In the genomic region with DNA sequence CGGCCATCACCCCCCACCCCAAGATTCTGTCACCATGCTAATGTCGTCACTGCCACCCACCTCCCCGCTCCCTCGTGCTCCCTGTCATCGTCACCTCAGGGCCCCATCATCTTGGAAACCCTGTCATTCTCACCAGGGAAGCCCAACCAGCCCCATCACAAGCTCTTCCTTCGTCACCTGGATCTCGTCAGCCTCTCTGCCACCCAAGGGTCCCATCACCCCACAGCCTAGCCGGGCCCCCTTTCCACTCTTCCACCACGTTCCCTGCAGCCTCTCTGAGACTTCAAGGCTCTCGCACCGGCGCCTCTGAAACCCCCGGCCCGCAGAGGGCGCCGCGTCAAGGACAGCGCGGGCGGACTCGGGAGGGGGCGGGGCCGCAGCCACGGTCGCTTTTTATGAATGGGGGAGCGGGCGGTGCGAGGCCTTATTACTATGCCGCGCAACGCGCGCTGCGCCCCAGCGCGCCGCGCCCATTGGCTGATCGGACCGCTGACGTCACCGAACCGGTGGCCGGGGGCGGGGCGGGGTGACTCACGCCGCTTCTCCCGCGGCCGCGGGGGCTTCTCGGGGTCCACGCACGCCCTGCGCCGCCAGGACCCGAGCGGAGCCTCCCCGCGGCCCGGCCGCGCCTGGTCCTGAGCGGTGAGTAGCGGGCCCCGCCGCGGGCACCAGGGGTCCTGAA, we compare ENCODE assay signal across 1 cellular context.
A peak's percentile ranks its signal among the peaks of the same experiment; 100 is the strongest.
TF ChIP-seq lines count a peak whose summit lies in the region.

A gene with protein sequence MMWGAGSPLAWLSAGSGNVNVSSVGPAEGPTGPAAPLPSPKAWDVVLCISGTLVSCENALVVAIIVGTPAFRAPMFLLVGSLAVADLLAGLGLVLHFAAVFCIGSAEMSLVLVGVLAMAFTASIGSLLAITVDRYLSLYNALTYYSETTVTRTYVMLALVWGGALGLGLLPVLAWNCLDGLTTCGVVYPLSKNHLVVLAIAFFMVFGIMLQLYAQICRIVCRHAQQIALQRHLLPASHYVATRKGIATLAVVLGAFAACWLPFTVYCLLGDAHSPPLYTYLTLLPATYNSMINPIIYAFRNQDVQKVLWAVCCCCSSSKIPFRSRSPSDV (plus strand): TSS at position 527 of the 682 bp plus-strand sequence. CDS start 1,177 bp downstream, outside the sequence.

TF ChIP-seq in HepG2, 621 proteins besides CTCF, POLR2A, EP300 and RAD21 (continued from another document):
- 0 out of 2 replicates have a peak, but pooled peaks have one; percentile 53 for TF ChIP-seq SALL2 (CRISPR knock-in tag; IDR thresholded peaks at IDR 0.05)
- peak; percentile 77; the same call in 1 of the 2 replicates for TF ChIP-seq ARNT2 (CRISPR knock-in tag; IDR thresholded peaks at IDR 0.05; ENCODE audit: low read depth)
- no peak for TF ChIP-seq KMT2B (CRISPR knock-in tag; IDR thresholded peaks at IDR 0.05)
- TF ChIP-seq, protein P1, sequence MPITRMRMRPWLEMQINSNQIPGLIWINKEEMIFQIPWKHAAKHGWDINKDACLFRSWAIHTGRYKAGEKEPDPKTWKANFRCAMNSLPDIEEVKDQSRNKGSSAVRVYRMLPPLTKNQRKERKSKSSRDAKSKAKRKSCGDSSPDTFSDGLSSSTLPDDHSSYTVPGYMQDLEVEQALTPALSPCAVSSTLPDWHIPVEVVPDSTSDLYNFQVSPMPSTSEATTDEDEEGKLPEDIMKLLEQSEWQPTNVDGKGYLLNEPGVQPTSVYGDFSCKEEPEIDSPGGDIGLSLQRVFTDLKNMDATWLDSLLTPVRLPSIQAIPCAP (CRISPR knock-in tag; IDR thresholded peaks at IDR 0.05; ENCODE audit: low read depth) = no peak
- TF ChIP-seq, protein P2, sequence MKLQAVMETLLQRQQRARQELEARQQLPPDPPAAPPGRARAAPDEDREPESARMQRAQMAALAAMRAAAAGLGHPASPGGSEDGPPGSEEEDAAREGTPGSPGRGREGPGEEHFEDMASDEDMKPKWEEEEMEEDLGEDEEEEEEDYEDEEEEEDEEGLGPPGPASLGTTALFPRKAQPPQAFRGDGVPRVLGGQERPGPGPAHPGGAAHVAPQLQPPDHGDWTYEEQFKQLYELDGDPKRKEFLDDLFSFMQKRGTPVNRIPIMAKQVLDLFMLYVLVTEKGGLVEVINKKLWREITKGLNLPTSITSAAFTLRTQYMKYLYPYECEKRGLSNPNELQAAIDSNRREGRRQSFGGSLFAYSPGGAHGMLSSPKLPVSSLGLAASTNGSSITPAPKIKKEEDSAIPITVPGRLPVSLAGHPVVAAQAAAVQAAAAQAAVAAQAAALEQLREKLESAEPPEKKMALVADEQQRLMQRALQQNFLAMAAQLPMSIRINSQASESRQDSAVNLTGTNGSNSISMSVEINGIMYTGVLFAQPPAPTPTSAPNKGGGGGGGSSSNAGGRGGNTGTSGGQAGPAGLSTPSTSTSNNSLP (IDR thresholded peaks at IDR 0.05; ENCODE audit: low read depth, low read length) = no peak
- TF ChIP-seq, protein P3, sequence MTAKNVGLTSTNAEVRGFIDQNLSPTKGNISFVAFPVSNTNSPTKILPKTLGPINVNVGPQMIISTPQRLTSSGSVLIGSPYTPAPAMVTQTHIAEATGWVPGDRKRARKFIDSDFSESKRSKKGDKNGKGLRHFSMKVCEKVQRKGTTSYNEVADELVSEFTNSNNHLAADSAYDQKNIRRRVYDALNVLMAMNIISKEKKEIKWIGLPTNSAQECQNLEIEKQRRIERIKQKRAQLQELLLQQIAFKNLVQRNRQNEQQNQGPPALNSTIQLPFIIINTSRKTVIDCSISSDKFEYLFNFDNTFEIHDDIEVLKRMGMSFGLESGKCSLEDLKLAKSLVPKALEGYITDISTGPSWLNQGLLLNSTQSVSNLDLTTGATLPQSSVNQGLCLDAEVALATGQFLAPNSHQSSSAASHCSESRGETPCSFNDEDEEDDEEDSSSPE (CRISPR knock-in tag; IDR thresholded peaks at IDR 0.05) = peak; percentile 75
- no peak for TF ChIP-seq RARG (CRISPR knock-in tag; IDR thresholded peaks at IDR 0.05; ENCODE audit: low read depth)
- TF ChIP-seq, protein P4, sequence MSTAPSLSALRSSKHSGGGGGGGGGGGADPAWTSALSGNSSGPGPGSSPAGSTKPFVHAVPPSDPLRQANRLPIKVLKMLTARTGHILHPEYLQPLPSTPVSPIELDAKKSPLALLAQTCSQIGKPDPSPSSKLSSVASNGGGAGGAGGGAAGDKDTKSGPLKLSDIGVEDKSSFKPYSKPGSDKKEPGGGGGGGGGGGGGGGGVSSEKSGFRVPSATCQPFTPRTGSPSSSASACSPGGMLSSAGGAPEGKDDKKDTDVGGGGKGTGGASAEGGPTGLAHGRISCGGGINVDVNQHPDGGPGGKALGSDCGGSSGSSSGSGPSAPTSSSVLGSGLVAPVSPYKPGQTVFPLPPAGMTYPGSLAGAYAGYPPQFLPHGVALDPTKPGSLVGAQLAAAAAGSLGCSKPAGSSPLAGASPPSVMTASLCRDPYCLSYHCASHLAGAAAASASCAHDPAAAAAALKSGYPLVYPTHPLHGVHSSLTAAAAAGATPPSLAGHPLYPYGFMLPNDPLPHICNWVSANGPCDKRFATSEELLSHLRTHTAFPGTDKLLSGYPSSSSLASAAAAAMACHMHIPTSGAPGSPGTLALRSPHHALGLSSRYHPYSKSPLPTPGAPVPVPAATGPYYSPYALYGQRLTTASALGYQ (CRISPR knock-in tag; IDR thresholded peaks at IDR 0.05) = no peak
- peak; percentile 83 for TF ChIP-seq RFX5 (IDR thresholded peaks at IDR 0.05; ENCODE audit: low read depth, low read length)
- TF ChIP-seq ESRRA (CRISPR knock-in tag; IDR thresholded peaks at IDR 0.05; ENCODE audit: low read depth) = peak; percentile 71; the same call in 1 of the 2 replicates
- TF ChIP-seq, protein P5, sequence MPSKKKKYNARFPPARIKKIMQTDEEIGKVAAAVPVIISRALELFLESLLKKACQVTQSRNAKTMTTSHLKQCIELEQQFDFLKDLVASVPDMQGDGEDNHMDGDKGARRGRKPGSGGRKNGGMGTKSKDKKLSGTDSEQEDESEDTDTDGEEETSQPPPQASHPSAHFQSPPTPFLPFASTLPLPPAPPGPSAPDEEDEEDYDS (CRISPR knock-in tag; IDR thresholded peaks at IDR 0.05) = peak; percentile 45
- peak; percentile 63; the same call in 1 of the 2 replicates for TF ChIP-seq HOXA5 (CRISPR knock-in tag; IDR thresholded peaks at IDR 0.05)
- peak; percentile 79 for TF ChIP-seq ZMYM4 (CRISPR knock-in tag; IDR thresholded peaks at IDR 0.05)
- TF ChIP-seq ZNF777 (CRISPR knock-in tag; IDR thresholded peaks at IDR 0.05) = 0 out of 2 replicates have a peak, but pooled peaks have one; percentile 16
- 0 out of 2 replicates have a peak, but pooled peaks have one; percentile 49 for TF ChIP-seq KDM3A (CRISPR knock-in tag; IDR thresholded peaks at IDR 0.05; ENCODE audit: low read depth)
- TF ChIP-seq ZBTB38 (CRISPR knock-in tag; IDR thresholded peaks at IDR 0.05) = no peak
- TF ChIP-seq AGO2 (optimal IDR thresholded peaks at IDR 0.05; ENCODE audit: low read depth, low read length) = no peak
- TF ChIP-seq ZNF12 (CRISPR knock-in tag; IDR thresholded peaks at IDR 0.05) = 0 out of 2 replicates have a peak, but pooled peaks have one; percentile 20
- TF ChIP-seq, protein P6, sequence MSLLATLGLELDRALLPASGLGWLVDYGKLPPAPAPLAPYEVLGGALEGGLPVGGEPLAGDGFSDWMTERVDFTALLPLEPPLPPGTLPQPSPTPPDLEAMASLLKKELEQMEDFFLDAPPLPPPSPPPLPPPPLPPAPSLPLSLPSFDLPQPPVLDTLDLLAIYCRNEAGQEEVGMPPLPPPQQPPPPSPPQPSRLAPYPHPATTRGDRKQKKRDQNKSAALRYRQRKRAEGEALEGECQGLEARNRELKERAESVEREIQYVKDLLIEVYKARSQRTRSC (CRISPR knock-in tag; IDR thresholded peaks at IDR 0.05; ENCODE audit: low read depth) = no peak
